ENCODE assay signal across 11 cellular contexts in the genomic region with DNA sequence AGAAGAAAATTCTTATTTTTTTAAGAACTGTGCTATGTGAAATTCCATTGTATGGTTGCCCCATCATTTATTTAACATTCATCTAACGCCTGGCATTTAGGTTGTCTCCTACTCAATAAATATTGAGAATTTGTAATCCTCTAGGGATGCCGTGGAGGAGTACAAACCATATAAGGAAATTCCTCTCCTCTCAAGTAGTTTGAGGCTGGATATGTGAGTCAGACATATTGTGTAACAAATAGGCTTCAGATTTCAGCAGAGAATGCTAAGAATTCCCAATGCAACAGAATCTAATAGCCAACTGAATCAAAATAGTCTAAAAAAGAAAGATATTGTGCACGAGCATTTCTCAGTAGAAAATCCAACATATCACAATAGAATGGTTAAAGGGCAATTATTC.
DNase-seq lines count a peak whose midpoint lies in the region; ATAC-seq and TF ChIP-seq lines count a peak whose summit lies in the region.
"Had no signal": no experiment of that assay in that cellular context is flagged by ENCODE, and none has a peak within 500 bp of the region (broad histone marks: within the 10 kb centered on the region; RNA-seq: fewer than 3 reads in every experiment).

No MANE protein-coding gene starts in this region.

- no TSS peak for BruUV-seq in mammary epithelial cell (replicated peaks; lab: Mats Ljungman, UMichigan)

- CTCF ChIA-PET in mammary epithelial cell (lab: Charles Lee; ENCODE audit: low non-redundant PET): no interaction called here

- H3K27me3 Mint-ChIP-seq in mesothelial cell of epicardium (ENCODE audit: low read depth): no peaks in the 10 kb centered on the region
- H3K27me3 Mint-ChIP-seq: activated CD4-positive, alpha-beta memory T cell treated with anti-CD3 and anti-CD28 coated beads, Interleukin-2, amount 10 ng/mL, durations not matched to agents 7 days and 5 days; IgD-negative memory B cell had no signal

- no peak overlapping the region for H3K4me2 ChIP-seq in mammary epithelial cell (ENCODE audit: insufficient read depth, low read depth, low read length)

- H3K27ac ChIP-seq in mammary epithelial cell (ENCODE audit: insufficient read depth, low read depth, low read length) (no peak overlapping the region), colonic mucosa (no peak overlapping the region)
- H3K27ac ChIP-seq: cardiac muscle cell had no signal

- H2AFZ ChIP-seq in mammary epithelial cell (ENCODE audit: low read depth, low read length): no peak overlapping the region

- H3K79me2 ChIP-seq in mammary epithelial cell (ENCODE audit: insufficient read depth, low read length): no peaks in the 10 kb centered on the region

- in situ Hi-C loops in mammary epithelial cell (cut with MboI; ENCODE audit: low sequenced_read_pairs in 2 of 2): no loop called here

- no peak for TF ChIP-seq RAD21 in Ishikawa (IDR thresholded peaks at IDR 0.05; ENCODE audit: low read depth)

- H3K4me3 Mint-ChIP-seq in mesothelial cell of epicardium: no peak overlapping the region
- H3K4me3 Mint-ChIP-seq: activated CD4-positive, alpha-beta memory T cell treated with anti-CD3 and anti-CD28 coated beads, Interleukin-2, amount 10 ng/mL, durations not matched to agents 7 days and 5 days; IgD-negative memory B cell had no signal

- H3K27me3 ChIP-seq in mammary epithelial cell (ENCODE audit: insufficient read depth, low read length) (no peaks in the 10 kb centered on the region), colonic mucosa (no peaks in the 10 kb centered on the region)
- H3K27me3 ChIP-seq: cardiac muscle cell had no signal

- no peak for TF ChIP-seq CTCF in AG09309 (IDR thresholded peaks at IDR 0.05; ENCODE audit: control insufficient read depth, insufficient read depth, low read depth, low read length, missing control alignments)
- TF ChIP-seq CTCF in mammary epithelial cell (conservative IDR thresholded peaks at IDR 0.05 in 1 of 2, IDR thresholded peaks at IDR 0.05 in 1 of 2; ENCODE audit: extremely low read depth in 1 of 2, insufficient read depth in 1 of 2, low read depth in 1 of 2, low read length in 2 of 2): no peak
- no peak for TF ChIP-seq CTCF in mesothelial cell of epicardium (IDR thresholded peaks at IDR 0.05; ENCODE audit: unreplicated experiment)
- no peak for TF ChIP-seq CTCF in colonic mucosa (IDR thresholded peaks at IDR 0.05)

- WGBS in mammary epithelial cell (ENCODE audit: low coverage, missing lambda C conversion rate): 13% methylated on average over 3 of the region's 3 CpGs

- H3K4me1 Mint-ChIP-seq in mesothelial cell of epicardium: peaks cover 15% of the 10 kb centered on the region
- H3K4me1 Mint-ChIP-seq: activated CD4-positive, alpha-beta memory T cell treated with anti-CD3 and anti-CD28 coated beads, Interleukin-2, amount 10 ng/mL, durations not matched to agents 7 days and 5 days; IgD-negative memory B cell had no signal

- DNase-seq in AG09309 (ENCODE audit: low read depth) (peak; percentile 79), mammary epithelial cell (peak; percentile 52), mesothelial cell of epicardium (ENCODE audit: low spot score in 2 of 2, unreplicated experiment in 2 of 2) (no peak), colonic mucosa (no peak)
- no peak for DNase-seq in stimulated activated CD4-positive, alpha-beta T cell treated with anti-CD3 and anti-CD28 coated beads, Interleukin-2, amount 100 ng/mL, for 48 hours
- DNase-seq: activated CD4-positive, alpha-beta memory T cell treated with anti-CD3 and anti-CD28 coated beads, Interleukin-2, amount 10 ng/mL, durations not matched to agents 7 days and 5 days had no signal

- dilution Hi-C loops in mammary epithelial cell (cut with HindIII; ENCODE audit: low sequenced_read_pairs): no loop called here

- TF ChIP-seq EP300 in Ishikawa (IDR thresholded peaks at IDR 0.05; ENCODE audit: borderline replicate concordance): no peak

- ATAC-seq in HG03025 (IDR thresholded peaks at IDR 0.05; ENCODE audit: low FRiP score, unreplicated experiment) (no peak), GM21381 (IDR thresholded peaks at IDR 0.05; ENCODE audit: unreplicated experiment) (no peak)

- H3K9ac ChIP-seq in mammary epithelial cell (ENCODE audit: insufficient read depth, low read length): no peak overlapping the region
- H3K9ac ChIP-seq in colonic mucosa (ENCODE audit: low read depth in 2 of 2, low read length in 2 of 2): no peak overlapping the region

- H3K9me3 ChIP-seq in mammary epithelial cell (replicated peaks; ENCODE audit: insufficient read depth, low read length): no peaks in the 10 kb centered on the region
- H3K9me3 ChIP-seq in colonic mucosa: no peaks in the 10 kb centered on the region

- H3K4me1 ChIP-seq in mammary epithelial cell (ENCODE audit: insufficient read depth, low read length): no peaks in the 10 kb centered on the region
- H3K4me1 ChIP-seq in colonic mucosa: no peaks in the 10 kb centered on the region

- intact Hi-C loops in mammary epithelial cell (cut with micrococcal nuclease): no loop called here
- intact Hi-C loops in colonic mucosa (cut with DNase I): no loop called here

- H3K27ac Mint-ChIP-seq in mesothelial cell of epicardium: peak overlapping the region; percentile 89
- H3K27ac Mint-ChIP-seq: activated CD4-positive, alpha-beta memory T cell treated with anti-CD3 and anti-CD28 coated beads, Interleukin-2, amount 10 ng/mL, durations not matched to agents 7 days and 5 days; IgD-negative memory B cell had no signal

- H4K20me1 ChIP-seq in mammary epithelial cell (ENCODE audit: insufficient read depth, low read length): no peaks in the 10 kb centered on the region

- H3K36me3 ChIP-seq in mammary epithelial cell (ENCODE audit: insufficient read depth, low read length): no peaks in the 10 kb centered on the region
- H3K36me3 ChIP-seq in colonic mucosa: no peaks in the 10 kb centered on the region
- H3K36me3 ChIP-seq: cardiac muscle cell had no signal

- H3K36me3 Mint-ChIP-seq in mesothelial cell of epicardium: no peaks in the 10 kb centered on the region

- peaks cover 13% of the 10 kb centered on the region for H3K9me3 Mint-ChIP-seq in mesothelial cell of epicardium
- H3K9me3 Mint-ChIP-seq: IgD-negative memory B cell had no signal

- H3K4me3 ChIP-seq in AG09309 (ENCODE audit: control insufficient read depth, low read depth, low read length) (no peak overlapping the region), mammary epithelial cell (replicated peaks in 1 of 3; ENCODE audit: insufficient read depth in 1 of 3, low read depth in 2 of 3, low read length in 3 of 3) (no peak overlapping the region), colonic mucosa (no peak overlapping the region)
- H3K4me3 ChIP-seq: cardiac muscle cell had no signal

TF ChIP-seq in Ishikawa, 13 proteins besides CTCF, POLR2A, EP300 and RAD21:
- peak; percentile 85 for TF ChIP-seq CEBPB (IDR thresholded peaks at IDR 0.05)
- no peak for TF ChIP-seq ZBTB7A (IDR thresholded peaks at IDR 0.05; ENCODE audit: low read depth)
- TF ChIP-seq TEAD4 (IDR thresholded peaks at IDR 0.05): peak; percentile 76

Comparison
In these comparisons a context has a peak if more than half of its experiments do, and no peak if none do; other contexts are left out.
1. DNase-seq: peak in AG09309 (single experiment) and mammary epithelial cell (single experiment); none in mesothelial cell of epicardium (0 of 2), stimulated activated CD4-positive, alpha-beta T cell treated with anti-CD3 and anti-CD28 coated beads, Interleukin-2, amount 100 ng/mL, for 48 hours (0 of 2) and colonic mucosa (single experiment).